ENCODE assay signal across 8 cellular contexts in genomic region chr2:9423100-9423921, GRCh38. TPM values are rescaled to one million over a fixed set of nuclear protein-coding genes. Genes with fewer than 3 reads are reported as not detected.
DNase-seq lines count a peak whose midpoint lies in the region; ATAC-seq and TF ChIP-seq lines count a peak whose summit lies in the region.

TSS of gene CPSF3 (plus strand) at chr2:9423654. CDS start at chr2:9423774, 120 bp downstream.
TSS of gene ITGB1BP1 (minus strand) at chr2:9423528. CDS start at chr2:9418697, 4,831 bp downstream.

- intact Hi-C loops in activated CD4-positive, alpha-beta T cell treated with anti-CD3 and anti-CD28 coated beads for 36 hours (cut with DNase I, micrococcal nuclease) = loop anchor here (1.0 to 5.0 kb wide), 20 partner anchors 49 to 1025 kb away; partner anchors contain the start of genes ADAM17 (in 2 of the 2), IAH1 (in 2 of the 2), RRM2 (in 2 of the 2) and TAF1B (in 2 of the 2)

- no peaks in the 10 kb centered on the region for H3K9me3 Mint-ChIP-seq in activated CD4-positive, alpha-beta T cell treated with anti-CD3 and anti-CD28 coated beads for 36 hours (ENCODE audit: low read depth)

- H3K4me3 Mint-ChIP-seq in activated CD4-positive, alpha-beta T cell treated with anti-CD3 and anti-CD28 coated beads for 36 hours = no peak within 1 kb of the TSS

- ATAC-seq in HG03442 (IDR thresholded peaks at IDR 0.05; ENCODE audit: unreplicated experiment) = peak; percentile 78
- peak; percentile 89 for ATAC-seq in activated CD4-positive, alpha-beta T cell treated with anti-CD3 and anti-CD28 coated beads for 36 hours

- H3K27me3 Mint-ChIP-seq in activated CD4-positive, alpha-beta T cell treated with anti-CD3 and anti-CD28 coated beads for 36 hours = no peaks in the 10 kb centered on the region

- POLR2A ChIA-PET in activated CD4-positive, alpha-beta T cell treated with anti-CD3 and anti-CD28 coated beads for 36 hours (lab: Charles Lee) = interaction anchor here (0.5 to 1.5 kb wide), 6 partner anchors 23 to 745 kb away, joined by 3 to 5 read pairs (median 3); no protein-coding TSS in a partner anchor

- H3K4me3 ChIP-seq in choroid plexus epithelial cell (ENCODE audit: low read depth, low read length) = peak within 1 kb of the TSS; percentile 77

- CTCF ChIA-PET in activated CD4-positive, alpha-beta T cell treated with anti-CD3 and anti-CD28 coated beads for 36 hours (lab: Charles Lee) = interaction anchor here (0.6 to 1.4 kb wide), 4 partner anchors 50 to 550 kb away, joined by 3 to 6 read pairs (median 3); no protein-coding TSS in a partner anchor

- peaks cover 18% of the 10 kb centered on the region for H3K36me3 Mint-ChIP-seq in activated CD4-positive, alpha-beta T cell treated with anti-CD3 and anti-CD28 coated beads for 36 hours (ENCODE audit: low read depth)

- TF ChIP-seq CTCF in choroid plexus epithelial cell (conservative IDR thresholded peaks at IDR 0.05; ENCODE audit: low read depth, low read length) = no peak

- peak within 1 kb of the TSS; percentile 94 for H3K27ac Mint-ChIP-seq in activated CD4-positive, alpha-beta T cell treated with anti-CD3 and anti-CD28 coated beads for 36 hours

- DNase-seq in Ammon's horn (ENCODE audit: low spot score) = peak; percentile 98
- peak; percentile 98 for DNase-seq in GM19238 (ENCODE audit: insufficient read length, low spot score)
- peak; percentile 98 to 99 for DNase-seq in NCI-H524 (lab: John Stamatoyannopoulos, UW)
- DNase-seq in activated CD4-positive, alpha-beta T cell treated with anti-CD3 and anti-CD28 coated beads for 36 hours = peak; percentile 99
- DNase-seq in choroid plexus epithelial cell (ENCODE audit: low read depth) = peak; percentile 98
- DNase-seq in kidney glomerular epithelial cell (lab: John Stamatoyannopoulos, UW) = peak; percentile 95
- peak; percentile 85 to 93 for DNase-seq in stimulated activated CD4-positive, alpha-beta T cell treated with anti-CD3 and anti-CD28 coated beads, Interleukin-1b, Interleukin-23, amount 100 ng/mL, for 1 hour (ENCODE audit: low read depth in 2 of 2)

- H3K4me1 Mint-ChIP-seq in activated CD4-positive, alpha-beta T cell treated with anti-CD3 and anti-CD28 coated beads for 36 hours = peaks cover 36% of the 10 kb centered on the region

RNA-seq across cellular contexts. Expression of gene CPSF3, which starts in this region (rescaled TPM):
- total RNA-seq in activated CD4-positive, alpha-beta T cell treated with anti-CD3 and anti-CD28 coated beads for 36 hours = 100 to 1,000 TPM in 1 of 2 experiments, 10 to 100 TPM in 1; 72.3 to 103 TPM

RNA-seq across cellular contexts. Expression of gene ITGB1BP1, which starts in this region (rescaled TPM):
- total RNA-seq in activated CD4-positive, alpha-beta T cell treated with anti-CD3 and anti-CD28 coated beads for 36 hours = 10 to 100 TPM; 89.7 to 92.1 TPM

Comparison
In these comparisons a context has a peak if more than half of its experiments do, and no peak if none do; other contexts are left out.
1. Peak in every context shown above with its lines: DNase-seq, ATAC-seq and H3K4me3 ChIP-seq.